In the genomic region with DNA sequence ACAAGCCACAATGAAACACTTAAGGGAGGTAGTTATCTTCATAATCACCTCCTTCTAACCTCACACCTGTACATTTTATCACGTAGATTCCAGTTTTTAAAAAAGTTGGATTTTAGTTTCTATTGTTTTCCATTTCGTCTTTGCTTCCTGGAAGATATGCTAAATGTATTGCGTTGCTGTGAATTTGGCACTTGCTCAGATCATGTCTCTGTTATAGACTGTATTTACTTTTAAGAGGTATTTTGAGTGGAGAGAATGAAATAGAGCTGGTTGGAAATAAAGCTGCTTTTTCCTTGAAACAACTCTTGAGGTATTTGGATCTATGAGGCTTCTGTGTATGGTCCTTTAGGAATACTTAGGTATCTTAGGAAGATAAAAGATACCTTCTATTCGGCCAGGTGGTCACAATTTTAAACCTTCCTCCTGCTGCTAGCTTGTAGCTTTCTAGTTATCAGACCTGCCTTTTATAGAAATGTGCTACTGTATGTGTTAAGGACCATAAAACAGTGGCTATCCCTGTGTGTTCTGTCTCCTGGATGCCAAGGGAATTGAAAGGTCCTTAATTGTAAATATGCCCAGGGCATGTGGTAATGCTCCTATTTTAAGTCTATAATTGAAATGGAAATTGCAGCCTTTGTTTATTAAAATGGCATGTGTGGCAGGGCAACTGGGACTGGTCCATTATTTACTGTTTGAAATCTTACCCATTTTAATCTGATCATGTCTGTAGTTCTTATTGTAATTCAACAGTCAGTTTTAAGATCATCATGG, we compare ENCODE assay signal across 16 cellular contexts.
DNase-seq lines count a peak whose midpoint lies in the region; ATAC-seq and TF ChIP-seq lines count a peak whose summit lies in the region.
"Had no signal": no experiment of that assay in that cellular context is flagged by ENCODE, and none has a peak within 500 bp of the region (broad histone marks: within the 10 kb centered on the region; RNA-seq: fewer than 3 reads in every experiment).

No MANE protein-coding gene starts in this region.

- TF ChIP-seq POLR2A in adrenal gland (IDR thresholded peaks at IDR 0.05), result no peak

- peaks cover 13% of the 10 kb centered on the region for H3K4me1 ChIP-seq in SJCRH30
- peaks cover 0 to 27% of the 10 kb centered on the region in 2 donors for H3K4me1 ChIP-seq in adrenal gland (replicated peaks in 1 of 2)

- 86 to 93% (median 88%) methylated on average over 4 of the region's 4 CpGs for WGBS in adrenal gland, 4 donors

- peaks cover 16% of the 10 kb centered on the region for H3K36me3 Mint-ChIP-seq in stimulated activated effector memory CD8-positive, alpha-beta T cell treated with anti-CD3 and anti-CD28 coated beads, Interleukin-12 subunit alpha, Interleukin-12 subunit beta, amount 100 ng/mL, for 72 hours

- no peaks in the 10 kb centered on the region for H3K27me3 ChIP-seq in SJCRH30
- no peaks in the 10 kb centered on the region for H3K27me3 ChIP-seq in adrenal gland
- H3K27me3 ChIP-seq: BLaER1 treated with 17β-estradiol and CSF1 and Interleukin-3, amounts not matched to agents 10 nM and 100 nM had no signal

- H3K4me3 ChIP-seq in LNCaP clone FGC (ENCODE audit: low read depth, low read length) (no peak overlapping the region), SJCRH30 (no peak overlapping the region), adrenal gland (no peak overlapping the region)
- H3K4me3 ChIP-seq: BLaER1 treated with 17β-estradiol and CSF1 and Interleukin-3, amounts not matched to agents 10 nM and 100 nM had no signal

- H3K9me3 ChIP-seq in SJCRH30 (replicated peaks) (no peaks in the 10 kb centered on the region), adrenal gland (replicated peaks in 1 of 3) (no peaks in the 10 kb centered on the region)
- H3K9me3 ChIP-seq: BLaER1 treated with 17β-estradiol and CSF1 and Interleukin-3, amounts not matched to agents 10 nM and 100 nM had no signal

- no peak overlapping the region for H3K27ac Mint-ChIP-seq in stimulated activated effector memory CD8-positive, alpha-beta T cell treated with anti-CD3 and anti-CD28 coated beads, Interleukin-12 subunit alpha, Interleukin-12 subunit beta, amount 100 ng/mL, for 72 hours

- TF ChIP-seq CTCF in LNCaP clone FGC (IDR thresholded peaks at IDR 0.05; ENCODE audit: control insufficient read depth, extremely low read depth, insufficient read depth) (no peak), adrenal gland (IDR thresholded peaks at IDR 0.05) (no peak)

- ATAC-seq in left colon, result peak; percentile 76
- ATAC-seq in stimulated activated effector memory CD8-positive, alpha-beta T cell treated with anti-CD3 and anti-CD28 coated beads, Interleukin-12 subunit alpha, Interleukin-12 subunit beta, amount 100 ng/mL, for 72 hours, result no peak
- ATAC-seq: Panc1 had no signal

- DNase-seq in DMS 273 (lab: John Stamatoyannopoulos, UW; ENCODE audit: unreplicated experiment), result peak; percentile 22
- no peak for DNase-seq in DMS 273 treated with DMSO at 0.1 percent for 48 hours (lab: John Stamatoyannopoulos, UW)
- DNase-seq in LNCaP clone FGC (ENCODE audit: low read depth), result peak; percentile 48
- peak; percentile 98 for DNase-seq in NCI-H69 (lab: John Stamatoyannopoulos, UW)
- DNase-seq in left colon, result no peak
- no peak for DNase-seq in stimulated activated effector memory CD8-positive, alpha-beta T cell treated with anti-CD3 and anti-CD28 coated beads, Interleukin-12 subunit alpha, Interleukin-12 subunit beta, amount 100 ng/mL, for 72 hours (ENCODE audit: low spot score in 2 of 2)
- DNase-seq in SJCRH30, result no peak
- DNase-seq in adrenal gland, result no peak
- DNase-seq: DMS153, Kasumi-1, NCI-H187, NCI-H2227 treated with DMSO at 0.1 percent for 48 hours, Right ventricle myocardium superior had no signal

- H3K4me3 Mint-ChIP-seq in stimulated activated effector memory CD8-positive, alpha-beta T cell treated with anti-CD3 and anti-CD28 coated beads, Interleukin-12 subunit alpha, Interleukin-12 subunit beta, amount 100 ng/mL, for 72 hours, result no peak overlapping the region

- H3K4me1 Mint-ChIP-seq in stimulated activated effector memory CD8-positive, alpha-beta T cell treated with anti-CD3 and anti-CD28 coated beads, Interleukin-12 subunit alpha, Interleukin-12 subunit beta, amount 100 ng/mL, for 72 hours, result peaks cover 32% of the 10 kb centered on the region

- H3K27ac ChIP-seq in SJCRH30 (no peak overlapping the region), adrenal gland (no peak overlapping the region)
- H3K27ac ChIP-seq: 22Rv1; BLaER1 treated with 17β-estradiol and CSF1 and Interleukin-3, amounts not matched to agents 10 nM and 100 nM had no signal

- no peaks in the 10 kb centered on the region for H3K36me3 ChIP-seq in SJCRH30
- no peaks in the 10 kb centered on the region for H3K36me3 ChIP-seq in adrenal gland (replicated peaks in 1 of 2)

- H3K9me3 Mint-ChIP-seq in stimulated activated effector memory CD8-positive, alpha-beta T cell treated with anti-CD3 and anti-CD28 coated beads, Interleukin-12 subunit alpha, Interleukin-12 subunit beta, amount 100 ng/mL, for 72 hours, result no peaks in the 10 kb centered on the region

- intact Hi-C loops in left colon (cut with DNase I, micrococcal nuclease), result no loop called here
- intact Hi-C loops in adrenal gland (cut with DNase I), result no loop called here

Comparison
In these comparisons a context has a peak if more than half of its experiments do, and no peak if none do; other contexts are left out.
1. DNase-seq: peak in DMS 273 (single experiment), LNCaP clone FGC (single experiment) and NCI-H69 (single experiment); none in DMS 273 treated with DMSO at 0.1 percent for 48 hours (single experiment), left colon (0 of 2), stimulated activated effector memory CD8-positive, alpha-beta T cell treated with anti-CD3 and anti-CD28 coated beads, Interleukin-12 subunit alpha, Interleukin-12 subunit beta, amount 100 ng/mL, for 72 hours (0 of 2), SJCRH30 (0 of 2) and adrenal gland (0 of 7).